ENCODE assay signal across 13 cellular contexts in genomic region chr22:30204015-30204741, GRCh38. TPM values are rescaled to one million over a fixed set of nuclear protein-coding genes. Genes with fewer than 3 reads are reported as not detected.
A peak's percentile ranks its signal among the peaks of the same experiment; 100 is the strongest.
DNase-seq lines count a peak whose midpoint lies in the region; ATAC-seq and TF ChIP-seq lines count a peak whose summit lies in the region.
"Had no signal": no experiment of that assay in that cellular context is flagged by ENCODE, and none has a peak within 500 bp of the region (broad histone marks: within the 10 kb centered on the region; RNA-seq: fewer than 3 reads in every experiment).

No MANE protein-coding gene starts in this region.

- H3K4me3 ChIP-seq in Caco-2 (ENCODE audit: low read depth, low read length) (no peak overlapping the region), PC-3 (ENCODE audit: low read length) (no peak overlapping the region), fibroblast of lung (replicated peaks in 1 of 4; ENCODE audit: control extremely low read depth in 1 of 4, insufficient read depth in 1 of 4, low read depth in 3 of 4, low read length in 4 of 4) (no peak overlapping the region), skeletal muscle tissue (ENCODE audit: low read length in 3 of 3) (no peak overlapping the region), coronary artery (no peak overlapping the region)

- BruUV-seq in Caco-2 (replicated peaks; lab: Mats Ljungman, UMichigan) (no TSS peak), PC-3 (replicated peaks; lab: Mats Ljungman, UMichigan) (no TSS peak)

- no peak for ATAC-seq in PC-3
- ATAC-seq in HG03196 (IDR thresholded peaks at IDR 0.05; ENCODE audit: unreplicated experiment): no peak

- peaks cover 34% of the 10 kb centered on the region for H3K4me1 Mint-ChIP-seq in Caco-2 (ENCODE audit: low read depth, unreplicated experiment)

- DNase-seq in Caco-2: peak in 1 of 2 experiments; percentile 6
- DNase-seq in PC-3: no peak
- DNase-seq in fibroblast of lung (ENCODE audit: low read depth in 2 of 2): no peak
- no peak for DNase-seq in NCI-H1417 treated with DMSO at 0.1 percent for 48 hours (lab: John Stamatoyannopoulos, UW)
- DNase-seq in GF-D8 (lab: John Stamatoyannopoulos, UW): no peak
- no peak for DNase-seq in coronary artery (ENCODE audit: low spot score)
- DNase-seq: activated CD4-positive, alpha-beta T cell treated with anti-CD3 and anti-CD28 coated beads for 4 hours; KBM-7; NCI-H526; stimulated activated CD4-positive, alpha-beta T cell treated with anti-CD3 and anti-CD28 coated beads, Interleukin-1b, Interleukin-23, amount 100 ng/mL, for 48 hours; stimulated activated CD8-positive, alpha-beta memory T cell treated with anti-CD3 and anti-CD28 coated beads, Interleukin-4, amount 100 ng/mL, for 48 hours had no signal

- peaks cover 12% of the 10 kb centered on the region for H3K36me3 Mint-ChIP-seq in Caco-2 (ENCODE audit: insufficient read depth, unreplicated experiment)

- H3K27me3 Mint-ChIP-seq in Caco-2 (ENCODE audit: insufficient read depth, unreplicated experiment): no peaks in the 10 kb centered on the region

- H3K9me2 ChIP-seq in PC-3 (replicated peaks; ENCODE audit: low read length): no peaks in the 10 kb centered on the region

- no peaks in the 10 kb centered on the region for H3K27me3 ChIP-seq in Caco-2 (replicated peaks; ENCODE audit: control insufficient read depth, insufficient read depth, low read length)
- no peaks in the 10 kb centered on the region for H3K27me3 ChIP-seq in PC-3 (ENCODE audit: low read length)
- no peaks in the 10 kb centered on the region for H3K27me3 ChIP-seq in fibroblast of lung (ENCODE audit: control insufficient read depth, insufficient read depth, low read length)
- H3K27me3 ChIP-seq in skeletal muscle tissue (ENCODE audit: control insufficient read depth in 3 of 3, insufficient read depth in 3 of 3, low read length in 3 of 3): peaks cover 10 to 54% (median 39%) of the 10 kb centered on the region in 3 donors

- CTCF ChIA-PET in Caco-2 (lab: Charles Lee) (no interaction called here), PC-3 (lab: Charles Lee) (no interaction called here)

- no peaks in the 10 kb centered on the region for H3K9me3 Mint-ChIP-seq in Caco-2 (ENCODE audit: unreplicated experiment)

- H3K27ac ChIP-seq in PC-3 (ENCODE audit: low read length) (peak overlapping the region; percentile 100), fibroblast of lung (ENCODE audit: insufficient read depth, low read length) (peak overlapping the region; percentile 98), skeletal muscle tissue (ENCODE audit: low read depth, low read length) (peak overlapping the region; percentile 65), coronary artery (peak overlapping the region in 1 of 2 donors; percentile 33)

- H3K27ac Mint-ChIP-seq in Caco-2 (ENCODE audit: unreplicated experiment): peak overlapping the region; percentile 62

- H3K36me3 ChIP-seq in Caco-2 (ENCODE audit: control insufficient read depth, insufficient read depth, low read length): no peaks in the 10 kb centered on the region
- no peaks in the 10 kb centered on the region for H3K36me3 ChIP-seq in PC-3 (ENCODE audit: low read depth, low read length)
- H3K36me3 ChIP-seq in fibroblast of lung (ENCODE audit: control insufficient read depth, insufficient read depth, low read length): no peaks in the 10 kb centered on the region
- H3K36me3 ChIP-seq in skeletal muscle tissue (ENCODE audit: control insufficient read depth in 3 of 3, insufficient read depth in 3 of 3, low read length in 3 of 3): no peaks in the 10 kb centered on the region

- no peaks in the 10 kb centered on the region for H4K20me1 ChIP-seq in PC-3 (ENCODE audit: low read length)
- H4K20me1 ChIP-seq in fibroblast of lung (ENCODE audit: control insufficient read depth, extremely low read depth, insufficient read depth, low read length): no peaks in the 10 kb centered on the region

- POLR2A ChIA-PET in Caco-2 (lab: Charles Lee): interaction anchor here (1.3 kb wide), 1 partner anchor 8 kb away, joined by 4 read pairs; no protein-coding TSS in a partner anchor
- POLR2A ChIA-PET in PC-3 (lab: Charles Lee; ENCODE audit: unreplicated experiment): no interaction called here

- H3K4me2 ChIP-seq in PC-3 (ENCODE audit: low read length) (no peak overlapping the region), fibroblast of lung (ENCODE audit: extremely low read depth, insufficient read depth, low read length) (no peak overlapping the region)

- intact Hi-C loops in Caco-2 (cut with micrococcal nuclease; ENCODE audit: unreplicated experiment) (no loop called here), PC-3 (cut with micrococcal nuclease) (no loop called here)

- H3K9ac ChIP-seq in PC-3 (ENCODE audit: low read length): peak overlapping the region; percentile 97
- H3K9ac ChIP-seq in fibroblast of lung (ENCODE audit: insufficient read depth, low read length): peak overlapping the region; percentile 71
- no peak overlapping the region for H3K9ac ChIP-seq in skeletal muscle tissue (ENCODE audit: low read depth in 1 of 3, low read length in 3 of 3)

- H3K9me3 ChIP-seq in Caco-2 (no peaks in the 10 kb centered on the region), PC-3 (ENCODE audit: low read length) (peaks cover 3% of the 10 kb centered on the region; the same call in 1 of the 2 replicates), fibroblast of lung (ENCODE audit: control insufficient read depth, insufficient read depth, low read depth, low read length) (no peaks in the 10 kb centered on the region), skeletal muscle tissue (ENCODE audit: control insufficient read depth in 3 of 3, low read length in 3 of 3) (no peaks in the 10 kb centered on the region)

- H3F3A ChIP-seq in PC-3 (ENCODE audit: low read length, unreplicated experiment): peaks cover 28% of the 10 kb centered on the region

- H3K4me3 Mint-ChIP-seq in Caco-2 (ENCODE audit: unreplicated experiment): no peak overlapping the region

- H3K4me1 ChIP-seq in Caco-2: peaks cover 43% of the 10 kb centered on the region
- H3K4me1 ChIP-seq in PC-3 (ENCODE audit: insufficient read depth, low read length): peaks cover 68% of the 10 kb centered on the region
- H3K4me1 ChIP-seq in fibroblast of lung (ENCODE audit: control insufficient read depth, extremely low read depth, insufficient read depth, low read length): peaks cover 41% of the 10 kb centered on the region
- peaks cover 17 to 22% (median 21%) of the 10 kb centered on the region in 3 donors for H3K4me1 ChIP-seq in skeletal muscle tissue (ENCODE audit: control insufficient read depth in 3 of 3, insufficient read depth in 3 of 3, low read length in 3 of 3)

- H3K79me2 ChIP-seq in PC-3 (ENCODE audit: low read length) (peaks cover 20% of the 10 kb centered on the region; the same call in 1 of the 2 replicates), fibroblast of lung (ENCODE audit: control insufficient read depth, insufficient read depth, low read length) (no peaks in the 10 kb centered on the region)

- H2AFZ ChIP-seq in PC-3 (ENCODE audit: low read length) (no peak overlapping the region), fibroblast of lung (ENCODE audit: low read length) (no peak overlapping the region)

- no peak for TF ChIP-seq CTCF in Caco-2 (IDR thresholded peaks at IDR 0.05; ENCODE audit: insufficient read depth in 1 of 2, low read depth in 1 of 2, low read length in 1 of 2, severe bottlenecking in 1 of 2, unreplicated experiment in 1 of 2)
- no peak for TF ChIP-seq CTCF in PC-3 (conservative IDR thresholded peaks at IDR 0.05; ENCODE audit: low read depth, low read length)
- no peak for TF ChIP-seq CTCF in fibroblast of lung (conservative IDR thresholded peaks at IDR 0.05 in 1 of 2, IDR thresholded peaks at IDR 0.05 in 1 of 2; ENCODE audit: low read depth in 1 of 2, low read length in 2 of 2)
- TF ChIP-seq CTCF in coronary artery (IDR thresholded peaks at IDR 0.05): no peak

RNA-seq across cellular contexts. Expression of gene LIF, which starts 42.4 kb away (rescaled TPM):
- total RNA-seq in Caco-2 (2022): 8.0 and 9.7 TPM in 2 replicates
- total RNA-seq in PC-3 (2014; rRNA removed): 64.1 and 71.6 TPM in 2 replicates
- 3.6 and 11.2 TPM in 2 replicates for total RNA-seq in fibroblast of lung
- 4.5 and 19.6 TPM in 2 replicates for polyA plus RNA-seq in fibroblast of lung
- 7.1 and 25.1 TPM in 2 replicates for polyA plus RNA-seq in fibroblast of lung (2012)
- 40.6 and 97.7 TPM in 2 replicates for polyA minus RNA-seq in fibroblast of lung (ENCODE audit: low replicate concordance)
- 0.52 TPM for total RNA-seq in skeletal muscle tissue

Comparison
In these comparisons a context has a peak if more than half of its experiments do, and no peak if none do; other contexts are left out.
1. H3K9ac ChIP-seq: peak in PC-3 (single experiment) and fibroblast of lung (single experiment); none in skeletal muscle tissue (0 of 3).